29 cellular contexts compared by ENCODE assay signal in genomic region chr1:47309427-47309826, GRCh38.
"Had no signal": no experiment of that assay in that cellular context is flagged by ENCODE, and none has a peak within 500 bp of the region (broad histone marks: within the 10 kb centered on the region; RNA-seq: fewer than 3 reads in every experiment).

No MANE protein-coding gene starts in this region.

- H3K4me3 Mint-ChIP-seq: activated CD4-positive, alpha-beta memory T cell treated with anti-CD3 and anti-CD28 coated beads for 36 hours; activated naive CD4-positive, alpha-beta T cell treated with anti-CD3 and anti-CD28 coated beads, Interleukin-2, amount 10 ng/mL, durations not matched to agents 7 days and 5 days; activated naive CD8-positive, alpha-beta T cell treated with anti-CD3 and anti-CD28 coated beads, Interleukin-2, amount 10 ng/mL, durations not matched to agents 7 days and 5 days; activated T-helper 1 cell treated with anti-CD3 and anti-CD28 coated beads, Interleukin-12 subunit alpha, Interleukin-12 subunit beta, Interleukin-2, Interleukin-4 antibody, amounts not matched to agents 30 ng/mL and 10 ng/mL and 1 ng/mL, durations not matched to agents 14 hours and 24 hours and 36 hours; brain; nephron had no signal

- H3K27ac Mint-ChIP-seq: activated CD4-positive, alpha-beta memory T cell treated with anti-CD3 and anti-CD28 coated beads for 36 hours; activated naive CD4-positive, alpha-beta T cell treated with anti-CD3 and anti-CD28 coated beads, Interleukin-2, amount 10 ng/mL, durations not matched to agents 7 days and 5 days; activated naive CD8-positive, alpha-beta T cell treated with anti-CD3 and anti-CD28 coated beads, Interleukin-2, amount 10 ng/mL, durations not matched to agents 7 days and 5 days; activated T-helper 1 cell treated with anti-CD3 and anti-CD28 coated beads, Interleukin-12 subunit alpha, Interleukin-12 subunit beta, Interleukin-2, Interleukin-4 antibody, amounts not matched to agents 30 ng/mL and 10 ng/mL and 1 ng/mL, durations not matched to agents 14 hours and 24 hours and 36 hours; brain; nephron had no signal

- H3K36me3 ChIP-seq: ascending aorta, cardiac muscle cell, colonic mucosa, lower lobe of right lung, transverse colon had no signal

- H3K9me3 Mint-ChIP-seq: activated CD4-positive, alpha-beta memory T cell treated with anti-CD3 and anti-CD28 coated beads for 36 hours; activated naive CD4-positive, alpha-beta T cell treated with anti-CD3 and anti-CD28 coated beads, Interleukin-2, amount 10 ng/mL, durations not matched to agents 7 days and 5 days; activated naive CD8-positive, alpha-beta T cell treated with anti-CD3 and anti-CD28 coated beads, Interleukin-2, amount 10 ng/mL, durations not matched to agents 7 days and 5 days; activated T-helper 1 cell treated with anti-CD3 and anti-CD28 coated beads, Interleukin-12 subunit alpha, Interleukin-12 subunit beta, Interleukin-2, Interleukin-4 antibody, amounts not matched to agents 30 ng/mL and 10 ng/mL and 1 ng/mL, durations not matched to agents 14 hours and 24 hours and 36 hours; nephron had no signal

- DNase-seq: activated CD4-positive, alpha-beta memory T cell treated with anti-CD3 and anti-CD28 coated beads for 36 hours; activated CD4-positive, alpha-beta T cell treated with anti-CD3 and anti-CD28 coated beads for 48 hours; activated CD8-positive, alpha-beta memory T cell treated with anti-CD3 and anti-CD28 coated beads, Interleukin-2, amount 50 U/mL, for 4 hours; activated gamma-delta T cell; activated naive CD4-positive, alpha-beta T cell treated with anti-CD3 and anti-CD28 coated beads, Interleukin-2, amount 10 ng/mL, durations not matched to agents 7 days and 5 days; activated naive CD8-positive, alpha-beta T cell treated with anti-CD3 and anti-CD28 coated beads, Interleukin-2, amount 10 ng/mL, durations not matched to agents 7 days and 5 days; activated T-cell treated with anti-CD3 and anti-CD28 coated beads, Interleukin-2, amount 50 U/mL, for 1 hour; cerebellar nuclear complex; colonic mucosa; effector CD8-positive, alpha-beta T cell; esophagus squamous epithelium; foreskin melanocyte; kidney glomerular epithelial cell; left lung; lower lobe of right lung; stimulated activated CD4-positive, alpha-beta T cell treated with anti-CD3 and anti-CD28 coated beads, Interleukin-12 subunit alpha, Interleukin-12 subunit beta, amount 100 ng/mL, for 4 hours; stimulated activated CD4-positive, alpha-beta T cell treated with anti-CD3 and anti-CD28 coated beads, Interleukin-4, amount 100 ng/mL, for 1 hour; stimulated activated naive CD8-positive, alpha-beta T cell treated with anti-CD3 and anti-CD28 coated beads, Interleukin-15, Interleukin-2, amounts not matched to agents 100 U/mL and 50 U/mL, for 24 hours; testis; transverse colon had no signal

- H3K4me1 ChIP-seq: colonic mucosa, testis had no signal

- H3K9me3 ChIP-seq: ascending aorta, colonic mucosa, esophagus squamous epithelium, left lung, lower lobe of right lung, neutrophil, testis, transverse colon had no signal

- H3K27ac ChIP-seq: ascending aorta, cardiac muscle cell, colonic mucosa, epithelial cell of prostate, esophagus squamous epithelium, left lung, lower lobe of right lung, neutrophil, skin epidermis, testis, transverse colon, VCaP had no signal

- H3K4me3 ChIP-seq: ascending aorta, cardiac muscle cell, colonic mucosa, esophagus squamous epithelium, left lung, lower lobe of right lung, skin epidermis, testis, transverse colon had no signal

- H3K27me3 ChIP-seq: ascending aorta, cardiac muscle cell, colonic mucosa, esophagus squamous epithelium, left lung, neutrophil, testis, transverse colon had no signal

- H3K27me3 Mint-ChIP-seq: activated CD4-positive, alpha-beta memory T cell treated with anti-CD3 and anti-CD28 coated beads for 36 hours; activated naive CD4-positive, alpha-beta T cell treated with anti-CD3 and anti-CD28 coated beads, Interleukin-2, amount 10 ng/mL, durations not matched to agents 7 days and 5 days; activated naive CD8-positive, alpha-beta T cell treated with anti-CD3 and anti-CD28 coated beads, Interleukin-2, amount 10 ng/mL, durations not matched to agents 7 days and 5 days had no signal
